Comparison of ENCODE assay signal across 26 cellular contexts in the genomic region with DNA sequence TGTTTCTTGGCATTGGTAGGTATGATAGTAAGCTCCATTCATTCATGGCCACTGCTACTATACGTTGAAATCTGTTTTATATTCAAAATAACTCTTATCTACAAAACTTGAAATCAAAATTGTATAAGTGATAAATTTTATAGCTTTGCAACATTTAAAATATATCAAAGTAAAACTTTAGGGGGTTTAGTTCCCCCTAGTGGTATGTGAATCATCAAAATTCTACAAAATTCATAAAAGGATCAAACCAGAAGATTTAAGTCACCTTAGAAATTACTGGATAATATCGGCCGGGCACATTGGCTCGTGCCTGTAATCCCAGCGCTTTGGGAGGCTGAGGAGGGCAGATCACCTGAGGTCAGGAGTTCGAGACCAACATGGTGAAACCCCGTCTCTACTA.
DNase-seq lines count a peak whose midpoint lies in the region; FAIRE-seq and TF ChIP-seq lines count a peak whose summit lies in the region.
"Had no signal": no experiment of that assay in that cellular context is flagged by ENCODE, and none has a peak within 500 bp of the region (broad histone marks: within the 10 kb centered on the region; RNA-seq: fewer than 3 reads in every experiment).

No MANE protein-coding gene starts in this region.

- no peaks in the 10 kb centered on the region for H3K9me3 ChIP-seq in Loucy (ENCODE audit: insufficient read depth, low read depth, low read length)
- peaks cover 0 to 4% (median 0%) of the 10 kb centered on the region in 4 donors for H3K9me3 ChIP-seq in stomach
- H3K9me3 ChIP-seq: ascending aorta, testis, uterus had no signal

- no peaks in the 10 kb centered on the region for H3K36me3 ChIP-seq in Loucy (ENCODE audit: insufficient read depth, low read length)
- H3K36me3 ChIP-seq in stomach = no peaks in the 10 kb centered on the region
- H3K36me3 ChIP-seq: ascending aorta, uterus had no signal

- no peak overlapping the region for H3K27ac Mint-ChIP-seq in nephron
- H3K27ac Mint-ChIP-seq in immature natural killer cell = no peak overlapping the region
- H3K27ac Mint-ChIP-seq: activated CD8-positive, alpha-beta T cell treated with anti-CD3 and anti-CD28 coated beads for 36 hours; activated naive CD8-positive, alpha-beta T cell; CD4-positive, alpha-beta T cell; IgD-negative memory B cell; stimulated activated naive B cell treated with anti-CD40 and anti-IgM and Interleukin-4, amounts not matched to agents 10 μg/mL and 1 μg/mL and 100 μg/mL, for 72 hours had no signal

- H3K4me1 Mint-ChIP-seq in nephron = no peaks in the 10 kb centered on the region
- H3K4me1 Mint-ChIP-seq in immature natural killer cell = no peaks in the 10 kb centered on the region
- H3K4me1 Mint-ChIP-seq: IgD-negative memory B cell; stimulated activated naive B cell treated with anti-CD40 and anti-IgM and Interleukin-4, amounts not matched to agents 10 μg/mL and 1 μg/mL and 100 μg/mL, for 72 hours had no signal

- TF ChIP-seq CTCF in Loucy (conservative IDR thresholded peaks at IDR 0.05; ENCODE audit: low read length) (0 out of 2 replicates have a peak, but pooled peaks have one; percentile 11), nephron (IDR thresholded peaks at IDR 0.05; ENCODE audit: unreplicated experiment in 3 of 3) (peak in 2 of 3 experiments; percentile 20 to 29), stomach (IDR thresholded peaks at IDR 0.05) (no peak)

- 73 to 84% (median 79%) methylated on average over 7 of the region's 7 CpGs for WGBS in stomach, 5 donors

- peak; percentile 8 for DNase-seq in ELR (ENCODE audit: low read depth)
- DNase-seq in dedifferentiated amniotic fluid mesenchymal stem cell (ENCODE audit: extremely low spot score) = peak; percentile 30
- DNase-seq in stomach = no peak
- DNase-seq in GM19239 (ENCODE audit: insufficient read length, low spot score) = no peak
- DNase-seq in immature natural killer cell = no peak
- no peak for DNase-seq in KG1 (lab: John Stamatoyannopoulos, UW)
- DNase-seq: activated CD4-positive, alpha-beta T cell treated with anti-CD3 and anti-CD28 coated beads for 1 hour; activated CD8-positive, alpha-beta T cell treated with anti-CD3 and anti-CD28 coated beads for 36 hours; activated effector memory CD4-positive, alpha-beta T cell treated with Interleukin-2 at 50 U/mL for 16 hours; CD4-positive, alpha-beta T cell; central memory CD4-positive, alpha-beta T cell; EL; H7; NCI-H2029 treated with DMSO at 0.1 percent for 48 hours; NCI-H526 treated with DMSO at 0.1 percent for 48 hours; stimulated activated CD4-positive, alpha-beta T cell treated with anti-CD3 and anti-CD28 coated beads, Interleukin-4, amount 100 ng/mL, for 4 hours; stimulated activated naive B cell treated with anti-CD40 and anti-IgM and Interleukin-4, amounts not matched to agents 10 μg/mL and 1 μg/mL and 100 μg/mL, for 72 hours; testis; uterus had no signal

- intact Hi-C loops in stomach (cut with DNase I; ENCODE audit: low total_unique reads) = no loop called here

- no peaks in the 10 kb centered on the region for H3F3A ChIP-seq in Loucy (ENCODE audit: low read depth)

- H3K9me2 ChIP-seq in Loucy (replicated peaks; ENCODE audit: low read depth, low read length) = no peaks in the 10 kb centered on the region

- H3K27me3 Mint-ChIP-seq in nephron (ENCODE audit: low read depth) = no peaks in the 10 kb centered on the region
- peaks cover 1 to 2% (median 1%) of the 10 kb centered on the region in 3 donors for H3K27me3 Mint-ChIP-seq in immature natural killer cell (ENCODE audit: low read depth in 3 of 3)
- H3K27me3 Mint-ChIP-seq: activated CD8-positive, alpha-beta T cell treated with anti-CD3 and anti-CD28 coated beads for 36 hours; activated naive CD8-positive, alpha-beta T cell; CD4-positive, alpha-beta T cell; IgD-negative memory B cell; stimulated activated naive B cell treated with anti-CD40 and anti-IgM and Interleukin-4, amounts not matched to agents 10 μg/mL and 1 μg/mL and 100 μg/mL, for 72 hours had no signal

- no peaks in the 10 kb centered on the region for H3K79me2 ChIP-seq in Loucy (ENCODE audit: insufficient read depth, low read length)

- no peaks in the 10 kb centered on the region for H4K20me1 ChIP-seq in Loucy (ENCODE audit: insufficient read depth, low read length, poor library complexity, severe bottlenecking)

- no peak for TF ChIP-seq POLR2A in stomach (IDR thresholded peaks at IDR 0.05)

- no peak for FAIRE-seq in GM19239 (lab: Jason Lieb, UNC)
- FAIRE-seq: D721Med, endothelial cell of umbilical vein had no signal

- no peaks in the 10 kb centered on the region for H3K4me1 ChIP-seq in Loucy (ENCODE audit: insufficient read depth, low read length, poor library complexity, severe bottlenecking)
- no peaks in the 10 kb centered on the region for H3K4me1 ChIP-seq in stomach
- H3K4me1 ChIP-seq: ascending aorta, testis, uterus had no signal

- H3K4me3 ChIP-seq in Loucy (ENCODE audit: low read length, poor library complexity, severe bottlenecking) (no peak overlapping the region), stomach (no peak overlapping the region)
- H3K4me3 ChIP-seq: ascending aorta, testis, uterus had no signal

- H3K9ac ChIP-seq in Loucy (ENCODE audit: low read depth, low read length, poor library complexity, severe bottlenecking) = no peak overlapping the region

- no peaks in the 10 kb centered on the region for H3K27me3 ChIP-seq in Loucy (ENCODE audit: insufficient read depth, low read length, poor library complexity, severe bottlenecking)
- H3K27me3 ChIP-seq in stomach = no peaks in the 10 kb centered on the region
- H3K27me3 ChIP-seq: ascending aorta, testis, uterus had no signal

- no peak overlapping the region for H3K4me2 ChIP-seq in Loucy (ENCODE audit: low read depth, low read length, poor library complexity, severe bottlenecking)

- TF ChIP-seq EP300 in stomach (IDR thresholded peaks at IDR 0.05) = no peak

- no peak overlapping the region for H2AFZ ChIP-seq in Loucy (ENCODE audit: low read length)

- H3K27ac ChIP-seq in stomach = no peak overlapping the region
- H3K27ac ChIP-seq: ascending aorta, testis, uterus had no signal

- H3K9me3 Mint-ChIP-seq in nephron (peaks cover 3% of the 10 kb centered on the region), immature natural killer cell (peaks cover 6 to 42% (median 21%) of the 10 kb centered on the region in 6 donors)

- H3K36me3 Mint-ChIP-seq in nephron (ENCODE audit: low read depth) (no peaks in the 10 kb centered on the region), immature natural killer cell (no peaks in the 10 kb centered on the region)
- H3K36me3 Mint-ChIP-seq: activated naive CD8-positive, alpha-beta T cell; IgD-negative memory B cell; stimulated activated naive B cell treated with anti-CD40 and anti-IgM and Interleukin-4, amounts not matched to agents 10 μg/mL and 1 μg/mL and 100 μg/mL, for 72 hours had no signal

- H3K4me3 Mint-ChIP-seq in nephron (no peak overlapping the region), immature natural killer cell (no peak overlapping the region)
- H3K4me3 Mint-ChIP-seq: activated CD8-positive, alpha-beta T cell treated with anti-CD3 and anti-CD28 coated beads for 36 hours; activated naive CD8-positive, alpha-beta T cell; CD4-positive, alpha-beta T cell; IgD-negative memory B cell; stimulated activated naive B cell treated with anti-CD40 and anti-IgM and Interleukin-4, amounts not matched to agents 10 μg/mL and 1 μg/mL and 100 μg/mL, for 72 hours had no signal

Comparison
In these comparisons a context has a peak if more than half of its experiments do, and no peak if none do; other contexts are left out.
1. DNase-seq: peak in ELR (single experiment) and dedifferentiated amniotic fluid mesenchymal stem cell (single experiment); none in stomach (single experiment), GM19239 (single experiment), immature natural killer cell (0 of 3) and KG1 (single experiment).
2. CTCF ChIP-seq: peak in Loucy (single experiment) and nephron (2 of 3); none in stomach (0 of 7).